Comparison of ENCODE assay signal across 13 cellular contexts in the genomic region with DNA sequence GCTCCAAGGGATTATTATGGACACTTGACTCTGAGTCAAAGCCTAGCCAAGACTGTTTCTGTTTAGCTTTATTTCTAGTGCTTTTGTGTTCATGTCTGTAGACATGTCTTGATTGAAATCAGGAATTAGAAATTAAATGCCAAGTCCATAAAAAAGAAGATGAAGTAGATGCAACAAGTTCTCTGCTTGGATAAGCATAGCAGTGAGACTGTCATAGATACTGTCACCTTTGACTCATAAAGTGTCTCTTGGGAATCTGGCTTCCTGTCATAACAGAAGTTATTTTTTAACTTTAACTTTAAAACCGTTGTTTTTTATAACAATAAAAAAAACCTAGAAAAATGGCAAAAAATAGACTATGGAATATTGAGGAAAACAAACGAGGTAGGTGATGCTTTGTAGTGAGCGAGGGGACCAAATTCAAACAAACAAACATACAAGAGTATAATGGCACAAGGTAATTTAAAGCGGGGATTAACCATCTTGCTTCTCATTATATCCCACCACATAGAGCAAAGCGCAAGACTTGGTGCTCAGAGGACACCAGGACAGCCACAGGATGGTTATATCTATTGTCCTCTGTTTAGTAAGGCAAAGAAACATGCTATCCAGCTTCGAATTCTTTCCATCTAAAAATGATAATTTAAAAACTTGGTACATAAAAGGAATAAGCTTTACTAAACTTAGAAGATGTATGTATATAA.
DNase-seq lines count a peak whose midpoint lies in the region; ATAC-seq, FAIRE-seq and TF ChIP-seq lines count a peak whose summit lies in the region.
"Had no signal": no experiment of that assay in that cellular context is flagged by ENCODE, and none has a peak within 500 bp of the region (broad histone marks: within the 10 kb centered on the region; RNA-seq: fewer than 3 reads in every experiment).

No MANE protein-coding gene starts in this region.

- peak overlapping the region; percentile 33 for H3K4me3 Mint-ChIP-seq in activated B cell treated with CpG ODN at 0.5 μM for 24 hours
- H3K4me3 Mint-ChIP-seq: central memory CD8-positive, alpha-beta T cell had no signal

- peaks cover 2% of the 10 kb centered on the region for H3K36me3 ChIP-seq in mammary epithelial cell (ENCODE audit: insufficient read depth, low read length)
- H3K36me3 ChIP-seq: lower lobe of right lung had no signal

- no peak for TF ChIP-seq CTCF in activated B cell treated with CpG ODN at 0.5 μM for 24 hours (IDR thresholded peaks at IDR 0.05)
- no peak for TF ChIP-seq CTCF in mammary epithelial cell (conservative IDR thresholded peaks at IDR 0.05 in 1 of 2, IDR thresholded peaks at IDR 0.05 in 1 of 2; ENCODE audit: extremely low read depth in 1 of 2, insufficient read depth in 1 of 2, low read depth in 1 of 2, low read length in 2 of 2)

- CTCF ChIA-PET in activated B cell treated with CpG ODN at 0.5 μM for 24 hours (lab: Charles Lee) = interaction anchor here (0.5 kb wide), 1 partner anchor 34 kb away, joined by 4 read pairs; no protein-coding TSS in a partner anchor
- CTCF ChIA-PET in mammary epithelial cell (lab: Charles Lee; ENCODE audit: low non-redundant PET) = no interaction called here

- no peaks in the 10 kb centered on the region for H4K20me1 ChIP-seq in mammary epithelial cell (ENCODE audit: insufficient read depth, low read length)

- H3K27ac Mint-ChIP-seq in activated B cell treated with CpG ODN at 0.5 μM for 24 hours = peak overlapping the region; percentile 65

- no peak overlapping the region for H3K27ac ChIP-seq in mammary epithelial cell (ENCODE audit: insufficient read depth, low read depth, low read length)
- H3K27ac ChIP-seq: lower lobe of right lung had no signal

- H3K27me3 Mint-ChIP-seq in activated B cell treated with CpG ODN at 0.5 μM for 24 hours = peaks cover 3% of the 10 kb centered on the region
- H3K27me3 Mint-ChIP-seq: central memory CD8-positive, alpha-beta T cell had no signal

- FAIRE-seq in GM12892 (lab: Jason Lieb, UNC) = peak; percentile 5

- no peak for TF ChIP-seq POLR2A in GM12892 (IDR thresholded peaks at IDR 0.05; ENCODE audit: low read depth, low read length)

- no peak overlapping the region for H3K9ac ChIP-seq in mammary epithelial cell (ENCODE audit: insufficient read depth, low read length)

- BruUV-seq in mammary epithelial cell (replicated peaks; lab: Mats Ljungman, UMichigan) = no TSS peak

- POLR2A ChIA-PET in activated B cell treated with CpG ODN at 0.5 μM for 24 hours (lab: Charles Lee) = no interaction called here

- dilution Hi-C loops in mammary epithelial cell (cut with HindIII; ENCODE audit: low sequenced_read_pairs) = no loop called here

- H3K4me1 Mint-ChIP-seq in activated B cell treated with CpG ODN at 0.5 μM for 24 hours = peaks cover 25% of the 10 kb centered on the region

- no peak overlapping the region for H2AFZ ChIP-seq in mammary epithelial cell (ENCODE audit: low read depth, low read length)

- H3K79me2 ChIP-seq in mammary epithelial cell (ENCODE audit: insufficient read depth, low read length) = no peaks in the 10 kb centered on the region

- no peak overlapping the region for H3K4me2 ChIP-seq in mammary epithelial cell (ENCODE audit: insufficient read depth, low read depth, low read length)

- H3K4me3 ChIP-seq in mammary epithelial cell (replicated peaks in 1 of 3; ENCODE audit: insufficient read depth in 1 of 3, low read depth in 2 of 3, low read length in 3 of 3) = no peak overlapping the region
- H3K4me3 ChIP-seq: lower lobe of right lung had no signal

- in situ Hi-C loops in mammary epithelial cell (cut with MboI; ENCODE audit: low sequenced_read_pairs in 2 of 2) = no loop called here

- DNase-seq in GM12892 (ENCODE audit: insufficient read length) (no peak), activated B cell treated with CpG ODN at 0.5 μM for 24 hours (no peak), ecto neural progenitor cell (ENCODE audit: low spot score) (no peak), mammary epithelial cell (no peak), D341Med (ENCODE audit: low spot score) (no peak), kidney glomerular epithelial cell (lab: John Stamatoyannopoulos, UW) (no peak)
- DNase-seq: activated CD8-positive, alpha-beta memory T cell treated with anti-CD3 and anti-CD28 coated beads, Interleukin-2, amount 50 U/mL, for 4 hours; lower lobe of right lung; NCI-H2227 treated with DMSO at 0.1 percent for 48 hours; stimulated activated CD8-positive, alpha-beta memory T cell treated with anti-CD3 and anti-CD28 coated beads, Interleukin-4, amount 100 ng/mL, for 48 hours had no signal

- 77% methylated on average over 6 of the region's 6 CpGs for WGBS in mammary epithelial cell (ENCODE audit: low coverage, missing lambda C conversion rate)

- no peaks in the 10 kb centered on the region for H3K36me3 Mint-ChIP-seq in activated B cell treated with CpG ODN at 0.5 μM for 24 hours (ENCODE audit: low read depth)

- H3K9me3 Mint-ChIP-seq in activated B cell treated with CpG ODN at 0.5 μM for 24 hours = peaks cover 5% of the 10 kb centered on the region
- H3K9me3 Mint-ChIP-seq: central memory CD8-positive, alpha-beta T cell had no signal

- intact Hi-C loops in activated B cell treated with CpG ODN at 0.5 μM for 24 hours (cut with micrococcal nuclease) = loop anchor here (2.0 kb wide), 2 partner anchors 66 to 76 kb away; no protein-coding TSS in a partner anchor
- intact Hi-C loops in mammary epithelial cell (cut with micrococcal nuclease) = no loop called here

- H3K27me3 ChIP-seq in mammary epithelial cell (ENCODE audit: insufficient read depth, low read length) = no peaks in the 10 kb centered on the region

- no peaks in the 10 kb centered on the region for H3K4me1 ChIP-seq in mammary epithelial cell (ENCODE audit: insufficient read depth, low read length)
- H3K4me1 ChIP-seq: lower lobe of right lung had no signal

- ATAC-seq in GM19438 (IDR thresholded peaks at IDR 0.05; ENCODE audit: low read depth, unreplicated experiment) (peak; percentile 35), HG02973 (IDR thresholded peaks at IDR 0.05; ENCODE audit: unreplicated experiment) (peak; percentile 33), activated B cell treated with CpG ODN at 0.5 μM for 24 hours (ENCODE audit: low read depth) (peak; percentile 85)
- ATAC-seq: lower lobe of right lung had no signal

- no peaks in the 10 kb centered on the region for H3K9me3 ChIP-seq in mammary epithelial cell (replicated peaks; ENCODE audit: insufficient read depth, low read length)
- H3K9me3 ChIP-seq: lower lobe of right lung had no signal

Comparison
In these comparisons a context has a peak if more than half of its experiments do, and no peak if none do; other contexts are left out.
1. ATAC-seq: peak in every context shown above with its lines; median percentile 85 in activated B cell treated with CpG ODN at 0.5 μM for 24 hours; 35 in GM19438; 33 in HG02973.